In the genomic region with DNA sequence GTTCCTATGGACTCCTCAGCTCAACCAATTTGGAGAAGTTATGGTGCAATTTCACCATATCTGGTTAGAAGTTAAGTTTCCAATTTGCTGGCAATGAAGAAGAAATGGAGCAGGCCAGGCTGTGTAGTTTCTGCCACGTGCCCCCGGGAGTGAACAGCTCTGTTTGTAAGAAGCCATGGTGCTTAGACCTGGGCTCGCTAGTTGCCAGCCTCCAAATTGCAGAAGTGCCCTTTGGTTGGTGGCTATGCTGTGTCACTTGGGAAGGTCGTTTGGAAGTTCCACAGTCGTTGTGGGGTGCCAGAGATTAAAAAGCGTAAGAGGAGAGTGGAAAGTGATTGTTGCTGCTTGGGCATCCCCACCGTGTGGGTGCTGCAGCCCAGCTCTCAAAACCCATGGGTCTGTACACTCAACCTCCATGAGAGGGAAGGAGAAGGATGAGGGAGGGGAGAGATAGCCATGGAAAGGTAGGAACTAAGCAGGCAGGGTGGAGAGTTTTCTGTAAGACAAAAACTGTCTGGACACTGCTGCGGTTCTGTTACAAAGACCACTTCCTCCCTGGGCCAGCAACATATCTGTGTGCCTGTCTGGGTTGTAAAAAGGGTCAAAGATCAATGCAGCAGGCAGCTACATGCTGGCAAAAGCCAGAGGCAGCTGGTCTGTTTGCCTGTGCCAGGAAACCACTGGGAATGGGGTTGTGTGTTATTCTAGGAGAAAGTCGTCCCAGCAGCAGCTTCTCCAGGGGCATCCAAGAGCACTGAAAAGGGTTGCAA, we compare ENCODE assay signal across 12 cellular contexts. TPM values are rescaled to one million over a fixed set of nuclear protein-coding genes. Genes with fewer than 3 reads are reported as not detected.
DNase-seq lines count a peak whose midpoint lies in the region; ATAC-seq lines count a peak whose summit lies in the region.
"Had no signal": no experiment of that assay in that cellular context is flagged by ENCODE, and none has a peak within 500 bp of the region (broad histone marks: within the 10 kb centered on the region; RNA-seq: fewer than 3 reads in every experiment).

No MANE protein-coding gene starts in this region.

- peaks cover 76% of the 10 kb centered on the region for H3K36me3 Mint-ChIP-seq in T-helper 2 cell treated with Interferon-gamma antibody and Interleukin-4, amounts not matched to agents 5 μg/mL and 100 μg/mL, for 36 hours (ENCODE audit: low read depth)
- peaks cover 8% of the 10 kb centered on the region for H3K36me3 Mint-ChIP-seq in T-helper 17 cell (ENCODE audit: low read depth)
- peaks cover 54% of the 10 kb centered on the region for H3K36me3 Mint-ChIP-seq in stimulated activated effector memory CD8-positive, alpha-beta T cell treated with anti-CD3 and anti-CD28 coated beads, Interleukin-12 subunit alpha, Interleukin-12 subunit beta, amount 100 ng/mL, for 72 hours

- H3K9me3 Mint-ChIP-seq in T-helper 2 cell treated with Interferon-gamma antibody and Interleukin-4, amounts not matched to agents 5 μg/mL and 100 μg/mL, for 36 hours = peaks cover 5% of the 10 kb centered on the region
- H3K9me3 Mint-ChIP-seq in stimulated activated effector memory CD8-positive, alpha-beta T cell treated with anti-CD3 and anti-CD28 coated beads, Interleukin-12 subunit alpha, Interleukin-12 subunit beta, amount 100 ng/mL, for 72 hours = no peaks in the 10 kb centered on the region

- no peak for DNase-seq in T-helper 2 cell treated with Interferon-gamma antibody and Interleukin-4, amounts not matched to agents 5 μg/mL and 100 μg/mL, for 36 hours (ENCODE audit: low spot score)
- DNase-seq in T-helper 2 cell (no peak), T-helper 17 cell (no peak), left kidney (ENCODE audit: low read depth, low spot score) (peak; percentile 76)
- no peak for DNase-seq in stimulated activated effector memory CD8-positive, alpha-beta T cell treated with anti-CD3 and anti-CD28 coated beads, Interleukin-12 subunit alpha, Interleukin-12 subunit beta, amount 100 ng/mL, for 72 hours (ENCODE audit: low spot score in 2 of 2)
- DNase-seq: activated CD8-positive, alpha-beta memory T cell treated with anti-CD3 and anti-CD28 coated beads, Interleukin-2, amount 50 U/mL, for 48 hours; NCI-H1436 treated with DMSO at 0.1 percent for 48 hours had no signal

- H3K4me3 Mint-ChIP-seq in T-helper 2 cell treated with Interferon-gamma antibody and Interleukin-4, amounts not matched to agents 5 μg/mL and 100 μg/mL, for 36 hours = peak overlapping the region; percentile 8
- no peak overlapping the region for H3K4me3 Mint-ChIP-seq in T-helper 17 cell
- H3K4me3 Mint-ChIP-seq in stimulated activated effector memory CD8-positive, alpha-beta T cell treated with anti-CD3 and anti-CD28 coated beads, Interleukin-12 subunit alpha, Interleukin-12 subunit beta, amount 100 ng/mL, for 72 hours = peak overlapping the region; percentile 52

- no peak overlapping the region for H3K27ac Mint-ChIP-seq in T-helper 2 cell treated with Interferon-gamma antibody and Interleukin-4, amounts not matched to agents 5 μg/mL and 100 μg/mL, for 36 hours
- H3K27ac Mint-ChIP-seq in T-helper 17 cell = peak overlapping the region; percentile 92
- H3K27ac Mint-ChIP-seq in stimulated activated effector memory CD8-positive, alpha-beta T cell treated with anti-CD3 and anti-CD28 coated beads, Interleukin-12 subunit alpha, Interleukin-12 subunit beta, amount 100 ng/mL, for 72 hours = no peak overlapping the region

- no peaks in the 10 kb centered on the region for H3K9me3 ChIP-seq in T-helper 17 cell (ENCODE audit: control insufficient read depth, low read length, poor library complexity, severe bottlenecking)
- H3K9me3 ChIP-seq: SJSA1, vagina had no signal

- H3K4me1 Mint-ChIP-seq in T-helper 2 cell treated with Interferon-gamma antibody and Interleukin-4, amounts not matched to agents 5 μg/mL and 100 μg/mL, for 36 hours (ENCODE audit: low read depth) = peaks cover 42% of the 10 kb centered on the region
- peaks cover 43% of the 10 kb centered on the region for H3K4me1 Mint-ChIP-seq in T-helper 17 cell
- H3K4me1 Mint-ChIP-seq in stimulated activated effector memory CD8-positive, alpha-beta T cell treated with anti-CD3 and anti-CD28 coated beads, Interleukin-12 subunit alpha, Interleukin-12 subunit beta, amount 100 ng/mL, for 72 hours = peaks cover 55% of the 10 kb centered on the region

- ATAC-seq in T-helper 17 cell = no peak
- ATAC-seq in stimulated activated effector memory CD8-positive, alpha-beta T cell treated with anti-CD3 and anti-CD28 coated beads, Interleukin-12 subunit alpha, Interleukin-12 subunit beta, amount 100 ng/mL, for 72 hours = no peak
- ATAC-seq in esophagus mucosa = no peak
- ATAC-seq in GM21825 (IDR thresholded peaks at IDR 0.05; ENCODE audit: unreplicated experiment) = no peak
- no peak for ATAC-seq in HG03280 (IDR thresholded peaks at IDR 0.05; ENCODE audit: unreplicated experiment)

- H3K27me3 Mint-ChIP-seq in T-helper 2 cell treated with Interferon-gamma antibody and Interleukin-4, amounts not matched to agents 5 μg/mL and 100 μg/mL, for 36 hours (ENCODE audit: low read depth) = no peaks in the 10 kb centered on the region
- H3K27me3 Mint-ChIP-seq in T-helper 17 cell = no peaks in the 10 kb centered on the region

RNA-seq across cellular contexts. Expression of gene ALOX5AP, which starts 10.8 kb away (rescaled TPM):
- total RNA-seq in T-helper 17 cell = 10 to 100 TPM; 58.4 to 68.4 TPM
- 3.1 TPM for total RNA-seq in esophagus mucosa

Comparison
In these comparisons a context has a peak if more than half of its experiments do, and no peak if none do; other contexts are left out.
1. RNA of gene ALOX5AP, which starts 10.8 kb away (total RNA-seq): 58.4 to 68.4 TPM in T-helper 17 cell; 3.1 TPM in esophagus mucosa (single experiment); every median in the first group is over 10 times any median in the second.